8 cellular contexts compared by ENCODE assay signal in the genomic region with DNA sequence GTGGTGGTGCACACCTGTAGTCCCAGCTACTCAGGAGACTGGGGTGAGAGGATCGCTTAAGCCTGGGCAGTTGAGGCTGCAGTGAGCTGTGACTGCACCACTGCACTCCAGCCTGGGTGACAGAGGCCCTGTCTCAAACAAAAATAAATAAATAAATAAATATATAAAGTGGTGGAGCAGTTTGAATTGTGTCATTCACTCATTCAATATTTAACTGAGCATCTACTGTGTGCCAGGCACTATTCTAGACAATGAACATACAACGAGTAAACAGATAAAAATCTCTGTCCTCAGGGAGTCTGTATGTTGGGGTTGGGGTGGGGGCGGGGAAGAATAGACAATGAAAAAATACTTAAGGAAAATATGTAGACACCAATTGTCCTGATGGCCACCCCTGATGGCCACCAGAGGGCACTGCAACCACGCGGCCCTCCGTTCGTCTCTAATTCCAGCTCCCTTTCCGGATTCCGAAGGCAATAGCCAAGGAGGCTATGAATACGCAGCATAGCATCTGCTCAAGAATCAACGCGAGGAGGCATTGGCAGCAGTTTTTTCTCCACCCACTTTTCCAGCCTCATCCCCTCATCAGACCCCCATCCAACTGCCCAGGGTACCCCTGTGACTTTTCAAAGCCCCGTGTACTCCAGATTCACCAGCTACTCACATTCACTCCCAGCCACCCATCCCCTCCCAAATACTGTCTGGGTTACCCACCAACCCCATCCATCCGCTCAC. TPM values are rescaled to one million over a fixed set of nuclear protein-coding genes. Genes with fewer than 3 reads are reported as not detected.
DNase-seq lines count a peak whose midpoint lies in the region; ATAC-seq and TF ChIP-seq lines count a peak whose summit lies in the region.

No MANE protein-coding gene starts in this region.

- H3K4me1 ChIP-seq in left ventricle myocardium inferior: peaks cover 4% of the 10 kb centered on the region

- H3K27ac ChIP-seq in left ventricle myocardium inferior (replicated peaks): no peak overlapping the region

- H3K27me3 ChIP-seq in left ventricle myocardium inferior (ENCODE audit: low read depth): peaks cover 3% of the 10 kb centered on the region

- H3K4me3 ChIP-seq in left ventricle myocardium inferior (no peak overlapping the region), retinal pigment epithelial cell (ENCODE audit: low read length) (no peak overlapping the region)

- ATAC-seq in HG03565 (IDR thresholded peaks at IDR 0.05; ENCODE audit: unreplicated experiment): no peak
- ATAC-seq in GM18519 (IDR thresholded peaks at IDR 0.05; ENCODE audit: low FRiP score, unreplicated experiment): no peak

- TF ChIP-seq CTCF in left ventricle myocardium inferior (IDR thresholded peaks at IDR 0.05; ENCODE audit: borderline replicate concordance): peak; percentile 94
- peak; percentile 91 for TF ChIP-seq CTCF in retinal pigment epithelial cell (conservative IDR thresholded peaks at IDR 0.05; ENCODE audit: low read depth, low read length)

- H3K36me3 ChIP-seq in left ventricle myocardium inferior: no peaks in the 10 kb centered on the region

- DNase-seq in GM04504 (ENCODE audit: low read depth) (peak; percentile 77), NCI-H1417 treated with DMSO at 0.1 percent for 48 hours (lab: John Stamatoyannopoulos, UW) (peak; percentile 34), T-helper 1 cell (peak; percentile 54 to 81 (median 72)), amniotic epithelial cell (ENCODE audit: low read depth) (peak; percentile 87), left ventricle myocardium inferior (peak; percentile 75), retinal pigment epithelial cell (ENCODE audit: low read depth) (no peak)

- H3K9me3 ChIP-seq in left ventricle myocardium inferior (replicated peaks): no peaks in the 10 kb centered on the region

- intact Hi-C loops in left ventricle myocardium inferior (cut with micrococcal nuclease): no loop called here

RNA-seq across cellular contexts. Expression of gene QPRT, which starts 21.4 kb away (rescaled TPM):
- 20.8 TPM for total RNA-seq in left ventricle myocardium inferior

RNA-seq across cellular contexts. Expression of gene SPN, which starts 37.4 kb away (rescaled TPM):
- 1.3 TPM for total RNA-seq in left ventricle myocardium inferior

RNA-seq across cellular contexts. Expression of gene C16orf54, which starts 45.4 kb away (rescaled TPM):
- 0.63 TPM for total RNA-seq in left ventricle myocardium inferior
